24 cellular contexts compared by ENCODE assay signal in genomic region chr6:90492798-90493197, GRCh38.
"Had no signal": no experiment of that assay in that cellular context is flagged by ENCODE, and none has a peak within 500 bp of the region (broad histone marks: within the 10 kb centered on the region; RNA-seq: fewer than 3 reads in every experiment).

No MANE protein-coding gene starts in this region.

- H3K4me2 ChIP-seq: neural progenitor cell had no signal

- H3K36me3 Mint-ChIP-seq: naive thymus-derived CD4-positive, alpha-beta T cell; stimulated activated effector memory CD8-positive, alpha-beta T cell treated with anti-CD3 and anti-CD28 coated beads, Interleukin-12 subunit alpha, Interleukin-12 subunit beta, amount 100 ng/mL, for 72 hours had no signal

- H3K4me1 ChIP-seq: pancreas, testis, upper lobe of right lung, vagina had no signal

- H3K9me3 Mint-ChIP-seq: dendritic cell treated with granulocyte-macrophage colony-stimulating factor and Interleukin-4, amounts not matched to agents 40 ng/mL and 50 ng/mL, for 4 days; effector memory CD8-positive, alpha-beta T cell; naive thymus-derived CD4-positive, alpha-beta T cell; stimulated activated effector memory CD8-positive, alpha-beta T cell treated with anti-CD3 and anti-CD28 coated beads, Interleukin-12 subunit alpha, Interleukin-12 subunit beta, amount 100 ng/mL, for 72 hours; stimulated activated naive CD8-positive, alpha-beta T cell treated with anti-CD3 and anti-CD28 coated beads, Interleukin-15, Interleukin-2, amounts not matched to agents 100 ng/mL and 50 ng/mL, for 24 hours had no signal

- H3K4me3 Mint-ChIP-seq: dendritic cell treated with granulocyte-macrophage colony-stimulating factor and Interleukin-4, amounts not matched to agents 40 ng/mL and 50 ng/mL, for 4 days; effector memory CD8-positive, alpha-beta T cell; naive thymus-derived CD4-positive, alpha-beta T cell; neural progenitor cell; stimulated activated effector memory CD8-positive, alpha-beta T cell treated with anti-CD3 and anti-CD28 coated beads, Interleukin-12 subunit alpha, Interleukin-12 subunit beta, amount 100 ng/mL, for 72 hours; stimulated activated naive CD8-positive, alpha-beta T cell treated with anti-CD3 and anti-CD28 coated beads, Interleukin-15, Interleukin-2, amounts not matched to agents 100 ng/mL and 50 ng/mL, for 24 hours had no signal

- ATAC-seq: effector memory CD8-positive, alpha-beta T cell; left lobe of liver; naive thymus-derived CD4-positive, alpha-beta T cell; pancreas; stimulated activated effector memory CD8-positive, alpha-beta T cell treated with anti-CD3 and anti-CD28 coated beads, Interleukin-12 subunit alpha, Interleukin-12 subunit beta, amount 100 ng/mL, for 72 hours; upper lobe of right lung had no signal

- H3K4me3 ChIP-seq: heart left ventricle, neural progenitor cell, pancreas, testis, tibial nerve, upper lobe of right lung, vagina had no signal

- H3K9me3 ChIP-seq: heart left ventricle, pancreas, testis, tibial nerve, upper lobe of right lung, vagina had no signal

- FAIRE-seq: colon, islet of Langerhans, pancreas, small intestine had no signal

- H3K27me3 Mint-ChIP-seq: dendritic cell treated with granulocyte-macrophage colony-stimulating factor and Interleukin-4, amounts not matched to agents 40 ng/mL and 50 ng/mL, for 4 days had no signal

- H2AFZ ChIP-seq: neural progenitor cell had no signal

- H3K27ac ChIP-seq: heart left ventricle, pancreas, tibial nerve, upper lobe of right lung, vagina had no signal

- DNase-seq: effector memory CD8-positive, alpha-beta T cell; foreskin melanocyte; heart left ventricle; hippocampal formation; kidney glomerular epithelial cell; naive thymus-derived CD4-positive, alpha-beta T cell; occipital lobe; pancreas; right cardiac atrium; small intestine; stimulated activated CD4-positive, alpha-beta T cell treated with anti-CD3 and anti-CD28 coated beads, Interleukin-4, amount 100 ng/mL, for 1 hour; stimulated activated CD8-positive, alpha-beta memory T cell treated with anti-CD3 and anti-CD28 coated beads, Interleukin-4, amount 100 ng/mL, for 48 hours; testis; upper lobe of right lung had no signal

- H3K4me1 Mint-ChIP-seq: stimulated activated effector memory CD8-positive, alpha-beta T cell treated with anti-CD3 and anti-CD28 coated beads, Interleukin-12 subunit alpha, Interleukin-12 subunit beta, amount 100 ng/mL, for 72 hours had no signal

- H3K27ac Mint-ChIP-seq: dendritic cell treated with granulocyte-macrophage colony-stimulating factor and Interleukin-4, amounts not matched to agents 40 ng/mL and 50 ng/mL, for 4 days; effector memory CD8-positive, alpha-beta T cell; naive thymus-derived CD4-positive, alpha-beta T cell; progenitor cell of endocrine pancreas; stimulated activated effector memory CD8-positive, alpha-beta T cell treated with anti-CD3 and anti-CD28 coated beads, Interleukin-12 subunit alpha, Interleukin-12 subunit beta, amount 100 ng/mL, for 72 hours; stimulated activated naive CD8-positive, alpha-beta T cell treated with anti-CD3 and anti-CD28 coated beads, Interleukin-15, Interleukin-2, amounts not matched to agents 100 ng/mL and 50 ng/mL, for 24 hours had no signal

- H3K27me3 ChIP-seq: heart left ventricle, neural progenitor cell, pancreas, testis, upper lobe of right lung, vagina had no signal

- H3K9ac ChIP-seq: neural progenitor cell had no signal

- H3K36me3 ChIP-seq: heart left ventricle, neural progenitor cell, pancreas, tibial nerve, upper lobe of right lung, vagina had no signal
